Comparison of ENCODE assay signal across 24 cellular contexts in genomic region chr6:32627249-32627648, GRCh38. TPM values are rescaled to one million over a fixed set of nuclear protein-coding genes. Genes with fewer than 3 reads are reported as not detected.
DNase-seq lines count a peak whose midpoint lies in the region; ATAC-seq and TF ChIP-seq lines count a peak whose summit lies in the region.
"Had no signal": no experiment of that assay in that cellular context is flagged by ENCODE, and none has a peak within 500 bp of the region (broad histone marks: within the 10 kb centered on the region; RNA-seq: fewer than 3 reads in every experiment).

No MANE protein-coding gene starts in this region.

- H3K4me3 Mint-ChIP-seq in stimulated activated naive CD8-positive, alpha-beta T cell treated with anti-CD3 and anti-CD28 coated beads, Interleukin-15, amount 100 ng/mL, for 72 hours = no peak overlapping the region
- no peak overlapping the region for H3K4me3 Mint-ChIP-seq in neural progenitor cell
- H3K4me3 Mint-ChIP-seq: activated T-cell treated with anti-CD3 and anti-CD28 coated beads, Interleukin-2, amount 50 U/mL, for 24 hours had no signal

- DNase-seq in stimulated activated naive CD8-positive, alpha-beta T cell treated with anti-CD3 and anti-CD28 coated beads, Interleukin-15, Interleukin-2, amounts not matched to agents 100 U/mL and 50 U/mL, for 24 hours = no peak
- no peak for DNase-seq in stimulated activated naive CD8-positive, alpha-beta T cell treated with anti-CD3 and anti-CD28 coated beads, Interleukin-15, amount 100 ng/mL, for 72 hours
- no peak for DNase-seq in left lung
- DNase-seq in neural progenitor cell (ENCODE audit: low spot score) = no peak
- no peak for DNase-seq in anterior cingulate cortex (lab: John Stamatoyannopoulos, UW)
- DNase-seq in foreskin melanocyte = no peak
- DNase-seq: activated naive CD4-positive, alpha-beta T cell; activated T-cell treated with anti-CD3 and anti-CD28 coated beads, Interleukin-2, amount 50 U/mL, for 24 hours; amniotic stem cell; DND-41; NCI-H1694; NCI-H2171; NCI-H524 treated with DMSO at 0.1 percent for 48 hours; SJCRH30; stimulated activated CD4-positive, alpha-beta T cell treated with anti-CD3 and anti-CD28 coated beads, Interleukin-2, amount 100 ng/mL, for 24 hours had no signal

- no peaks in the 10 kb centered on the region for H3K27me3 ChIP-seq in OCI-LY1 (ENCODE audit: insufficient read depth, low read length)
- no peaks in the 10 kb centered on the region for H3K27me3 ChIP-seq in left lung
- H3K27me3 ChIP-seq in neural progenitor cell = no peaks in the 10 kb centered on the region
- H3K27me3 ChIP-seq: right atrium auricular region, SJCRH30 had no signal

- no peak for TF ChIP-seq CTCF in OCI-LY1 (IDR thresholded peaks at IDR 0.05; ENCODE audit: low read length)
- TF ChIP-seq CTCF in left lung (IDR thresholded peaks at IDR 0.05) = no peak
- TF ChIP-seq CTCF in neural progenitor cell (IDR thresholded peaks at IDR 0.05) = no peak

- H3K9me3 ChIP-seq in OCI-LY1 (ENCODE audit: low read length) (no peaks in the 10 kb centered on the region), left lung (no peaks in the 10 kb centered on the region), neural progenitor cell (ENCODE audit: low read depth) (no peaks in the 10 kb centered on the region)
- H3K9me3 ChIP-seq: right atrium auricular region, SJCRH30 had no signal

- H3F3A ChIP-seq in OCI-LY1 (ENCODE audit: insufficient read depth, low read length) (no peaks in the 10 kb centered on the region), neural progenitor cell (ENCODE audit: low read depth) (no peaks in the 10 kb centered on the region)

- peaks cover 35% of the 10 kb centered on the region for H3K4me1 Mint-ChIP-seq in stimulated activated naive CD8-positive, alpha-beta T cell treated with anti-CD3 and anti-CD28 coated beads, Interleukin-15, amount 100 ng/mL, for 72 hours
- no peaks in the 10 kb centered on the region for H3K4me1 Mint-ChIP-seq in neural progenitor cell

- H2AFZ ChIP-seq in OCI-LY1 (ENCODE audit: low read length) (no peak overlapping the region), neural progenitor cell (replicated peaks) (no peak overlapping the region)

- H3K79me2 ChIP-seq in OCI-LY1 (ENCODE audit: insufficient read depth, low read length) (no peaks in the 10 kb centered on the region), neural progenitor cell (ENCODE audit: low read depth) (no peaks in the 10 kb centered on the region)

- intact Hi-C loops in left lung (cut with DNase I) = no loop called here

- peaks cover 51% of the 10 kb centered on the region for H3K4me1 ChIP-seq in OCI-LY1 (ENCODE audit: insufficient read depth, low read length, severe bottlenecking)
- H3K4me1 ChIP-seq in left lung = peaks cover 0 to 12% of the 10 kb centered on the region in 2 donors
- H3K4me1 ChIP-seq in neural progenitor cell = no peaks in the 10 kb centered on the region
- H3K4me1 ChIP-seq: right atrium auricular region, SJCRH30 had no signal

- H3K27ac Mint-ChIP-seq in stimulated activated naive CD8-positive, alpha-beta T cell treated with anti-CD3 and anti-CD28 coated beads, Interleukin-15, amount 100 ng/mL, for 72 hours = no peak overlapping the region
- no peak overlapping the region for H3K27ac Mint-ChIP-seq in neural progenitor cell
- H3K27ac Mint-ChIP-seq: activated T-cell treated with anti-CD3 and anti-CD28 coated beads, Interleukin-2, amount 50 U/mL, for 24 hours had no signal

- H3K36me3 ChIP-seq in OCI-LY1 (ENCODE audit: insufficient read depth, low read length) (no peaks in the 10 kb centered on the region), left lung (no peaks in the 10 kb centered on the region), neural progenitor cell (no peaks in the 10 kb centered on the region)
- H3K36me3 ChIP-seq: right atrium auricular region, SJCRH30 had no signal

- no peak overlapping the region for H3K4me3 ChIP-seq in OCI-LY1 (ENCODE audit: low read depth, low read length, poor library complexity, severe bottlenecking)
- no peak overlapping the region for H3K4me3 ChIP-seq in left lung
- no peak overlapping the region for H3K4me3 ChIP-seq in neural progenitor cell
- H3K4me3 ChIP-seq: right atrium auricular region, SJCRH30, smooth muscle cell had no signal

- H3K36me3 Mint-ChIP-seq in neural progenitor cell = no peaks in the 10 kb centered on the region

- H3K9me3 Mint-ChIP-seq in stimulated activated naive CD8-positive, alpha-beta T cell treated with anti-CD3 and anti-CD28 coated beads, Interleukin-15, amount 100 ng/mL, for 72 hours = no peaks in the 10 kb centered on the region
- no peaks in the 10 kb centered on the region for H3K9me3 Mint-ChIP-seq in neural progenitor cell
- H3K9me3 Mint-ChIP-seq: activated T-cell treated with anti-CD3 and anti-CD28 coated beads, Interleukin-2, amount 50 U/mL, for 24 hours had no signal

- H3K9me2 ChIP-seq in OCI-LY1 (ENCODE audit: low read depth, low read length) = no peaks in the 10 kb centered on the region

- H3K27ac ChIP-seq in OCI-LY1 (ENCODE audit: low read depth, low read length, poor library complexity, severe bottlenecking) = peak overlapping the region; percentile 55
- H3K27ac ChIP-seq in left lung = peak overlapping the region; percentile 14 to 50
- no peak overlapping the region for H3K27ac ChIP-seq in neural progenitor cell
- H3K27ac ChIP-seq: right atrium auricular region, SJCRH30 had no signal

- H3K27me3 Mint-ChIP-seq in stimulated activated naive CD8-positive, alpha-beta T cell treated with anti-CD3 and anti-CD28 coated beads, Interleukin-15, amount 100 ng/mL, for 72 hours = no peaks in the 10 kb centered on the region
- H3K27me3 Mint-ChIP-seq in neural progenitor cell (ENCODE audit: insufficient read depth, low read depth) = no peaks in the 10 kb centered on the region
- H3K27me3 Mint-ChIP-seq: activated T-cell treated with anti-CD3 and anti-CD28 coated beads, Interleukin-2, amount 50 U/mL, for 24 hours had no signal

- H3K4me2 ChIP-seq in OCI-LY1 (ENCODE audit: low read length) = no peak overlapping the region
- no peak overlapping the region for H3K4me2 ChIP-seq in neural progenitor cell
- H3K4me2 ChIP-seq: smooth muscle cell had no signal

- no peak overlapping the region for H3K9ac ChIP-seq in OCI-LY1 (ENCODE audit: low read length)
- no peak overlapping the region for H3K9ac ChIP-seq in neural progenitor cell

- H4K20me1 ChIP-seq in OCI-LY1 (ENCODE audit: insufficient read depth, low read length) (no peaks in the 10 kb centered on the region), neural progenitor cell (ENCODE audit: low read depth) (no peaks in the 10 kb centered on the region)

- ATAC-seq in stimulated activated naive CD8-positive, alpha-beta T cell treated with anti-CD3 and anti-CD28 coated beads, Interleukin-15, Interleukin-2, amounts not matched to agents 100 U/mL and 50 U/mL, for 24 hours = peak; percentile 23
- no peak for ATAC-seq in stimulated activated naive CD8-positive, alpha-beta T cell treated with anti-CD3 and anti-CD28 coated beads, Interleukin-15, amount 100 ng/mL, for 72 hours
- no peak for ATAC-seq in left lung
- ATAC-seq in HG02588 (IDR thresholded peaks at IDR 0.05; ENCODE audit: unreplicated experiment) = no peak
- ATAC-seq: HepG2 had no signal

RNA-seq across cellular contexts. Expression of gene HLA-DQA1, which starts 10.0 kb away (rescaled TPM):
- total RNA-seq in left lung = 100 to 1,000 TPM; 137 to 200 TPM
- not detected in 2 replicates for total RNA-seq in neural progenitor cell (ENCODE audit: low replicate concordance)
- total RNA-seq: fibroblast of villous mesenchyme, HepG2, LHCN-M2, lung microvascular endothelial cell, RPMI7951, SJCRH30 had no signal

RNA-seq across cellular contexts. Expression of gene HLA-DRB1, which starts 37.6 kb away (rescaled TPM):
- total RNA-seq in left lung = 100 to 1,000 TPM; 418 to 665 TPM
- 4.7 and 15.1 TPM in 2 replicates for total RNA-seq in neural progenitor cell (ENCODE audit: low replicate concordance)
- total RNA-seq: fibroblast of villous mesenchyme, SJCRH30 had no signal

RNA-seq across cellular contexts. Expression of gene HLA-DQB1, which starts 39.2 kb away (rescaled TPM):
- total RNA-seq in left lung (100 to 1,000 TPM in 1 of 2 donors, 10 to 100 TPM in 1; 56.8 to 172 TPM), neural progenitor cell (ENCODE audit: low replicate concordance) (4.7 and 6.6 TPM in 2 replicates)
- total RNA-seq: fibroblast of villous mesenchyme, HepG2, LHCN-M2, RPMI7951, SJCRH30 had no signal

Comparison
In these comparisons a context has a peak if more than half of its experiments do, and no peak if none do; other contexts are left out.
1. RNA of gene HLA-DQA1, which starts 10.0 kb away (total RNA-seq): 137 to 200 TPM in left lung; not detected in neural progenitor cell; every median in the first group is over 100 times any median in the second.
2. RNA of gene HLA-DRB1, which starts 37.6 kb away (total RNA-seq): 418 to 665 TPM in left lung; 4.7 to 15.1 TPM in neural progenitor cell; every median in the first group is over 10 times any median in the second.